ENCODE assay signal across 30 cellular contexts in genomic region chr6:40466986-40467584, GRCh38.
"Had no signal": no experiment of that assay in that cellular context is flagged by ENCODE, and none has a peak within 500 bp of the region (broad histone marks: within the 10 kb centered on the region; RNA-seq: fewer than 3 reads in every experiment).

No MANE protein-coding gene starts in this region.

- H3K9me3 ChIP-seq: neutrophil, spleen, tibial artery, transverse colon, upper lobe of right lung, uterus had no signal

- H3K27me3 ChIP-seq: stomach, transverse colon, uterus had no signal

- H3K9me3 Mint-ChIP-seq: naive B cell; natural killer cell treated with Interleukin-12 subunit alpha and Interleukin-12 subunit beta and Interleukin-15 and Interleukin-18, amount 100 ng/mL, for 72 hours; stimulated activated naive CD8-positive, alpha-beta T cell treated with anti-CD3 and anti-CD28 coated beads, Interleukin-15, Interleukin-2, amounts not matched to agents 100 ng/mL and 50 ng/mL, for 24 hours had no signal

- H3K4me1 Mint-ChIP-seq: naive B cell; naive thymus-derived CD8-positive, alpha-beta T cell; nephron progenitor cell; neural crest cell; stimulated activated memory B cell treated with anti-CD40 and anti-IgM and Interleukin-4, amounts not matched to agents 10 μg/mL and 1 μg/mL and 100 μg/mL, for 72 hours had no signal

- H3K36me3 Mint-ChIP-seq: naive B cell; naive thymus-derived CD8-positive, alpha-beta T cell; natural killer cell treated with Interleukin-12 subunit alpha and Interleukin-12 subunit beta and Interleukin-15 and Interleukin-18, amount 100 ng/mL, for 72 hours; stimulated activated memory B cell treated with anti-CD40 and anti-IgM and Interleukin-4, amounts not matched to agents 10 μg/mL and 1 μg/mL and 100 μg/mL, for 72 hours; type B pancreatic cell had no signal

- H3K4me1 ChIP-seq: psoas muscle, spleen, stomach, tibial artery, transverse colon, upper lobe of right lung, uterus had no signal

- ATAC-seq: naive thymus-derived CD8-positive, alpha-beta T cell; natural killer cell treated with Interleukin-12 subunit alpha and Interleukin-12 subunit beta and Interleukin-15 and Interleukin-18, amount 100 ng/mL, for 72 hours; psoas muscle; right cardiac atrium; sciatic nerve; stimulated activated memory B cell treated with anti-CD40 and anti-IgM and Interleukin-4, amounts not matched to agents 10 μg/mL and 1 μg/mL and 100 μg/mL, for 72 hours; upper lobe of right lung had no signal

- H3K27ac Mint-ChIP-seq: naive B cell; naive thymus-derived CD8-positive, alpha-beta T cell; natural killer cell treated with Interleukin-12 subunit alpha and Interleukin-12 subunit beta and Interleukin-15 and Interleukin-18, amount 100 ng/mL, for 72 hours; nephron progenitor cell; progenitor cell of endocrine pancreas; stimulated activated memory B cell treated with anti-CD40 and anti-IgM and Interleukin-4, amounts not matched to agents 10 μg/mL and 1 μg/mL and 100 μg/mL, for 72 hours; stimulated activated naive CD8-positive, alpha-beta T cell treated with anti-CD3 and anti-CD28 coated beads, Interleukin-15, Interleukin-2, amounts not matched to agents 100 ng/mL and 50 ng/mL, for 24 hours; type B pancreatic cell had no signal

- H3K4me3 ChIP-seq: psoas muscle, skin epidermis, smooth muscle cell, spleen, stomach, tibial artery, transverse colon, upper lobe of right lung, uterus had no signal

- H3K36me3 ChIP-seq: neutrophil, spleen, stomach, tibial artery, transverse colon, upper lobe of right lung, uterus had no signal

- DNase-seq: naive B cell; naive thymus-derived CD8-positive, alpha-beta T cell; nephron progenitor cell; nucleus accumbens; posterior cingulate gyrus; psoas muscle; right cardiac atrium; spleen; stimulated activated CD4-positive, alpha-beta T cell treated with anti-CD3 and anti-CD28 coated beads, Interleukin-12 subunit alpha, Interleukin-12 subunit beta, amount 100 ng/mL, for 4 hours; stimulated activated CD4-positive, alpha-beta T cell treated with anti-CD3 and anti-CD28 coated beads, Interleukin-1b, Interleukin-23, amount 100 ng/mL, for 48 hours; stimulated activated CD4-positive, alpha-beta T cell treated with anti-CD3 and anti-CD28 coated beads, Interleukin-4, amount 100 ng/mL, for 1 hour; stimulated activated CD4-positive, alpha-beta T cell treated with anti-CD3 and anti-CD28 coated beads, Interleukin-4, amount 100 ng/mL, for 4 hours; stimulated activated CD8-positive, alpha-beta memory T cell treated with anti-CD3 and anti-CD28 coated beads, Interleukin-4, amount 100 ng/mL, for 48 hours; stimulated activated naive CD4-positive, alpha-beta T cell treated with Interleukin-2 at 50 U/mL for 16 hours; stomach; tibial artery; transverse colon; upper lobe of right lung; uterus had no signal

- H3K27ac ChIP-seq: neutrophil, parathyroid adenoma, psoas muscle, skin epidermis, spleen, stomach, tibial artery, transverse colon, upper lobe of right lung, uterus had no signal

- H3K4me3 Mint-ChIP-seq: naive B cell; naive thymus-derived CD8-positive, alpha-beta T cell; natural killer cell treated with Interleukin-12 subunit alpha and Interleukin-12 subunit beta and Interleukin-15 and Interleukin-18, amount 100 ng/mL, for 72 hours; nephron progenitor cell; neural crest cell; stimulated activated memory B cell treated with anti-CD40 and anti-IgM and Interleukin-4, amounts not matched to agents 10 μg/mL and 1 μg/mL and 100 μg/mL, for 72 hours; stimulated activated naive CD8-positive, alpha-beta T cell treated with anti-CD3 and anti-CD28 coated beads, Interleukin-15, Interleukin-2, amounts not matched to agents 100 ng/mL and 50 ng/mL, for 24 hours; type B pancreatic cell had no signal
